In the genomic region with DNA sequence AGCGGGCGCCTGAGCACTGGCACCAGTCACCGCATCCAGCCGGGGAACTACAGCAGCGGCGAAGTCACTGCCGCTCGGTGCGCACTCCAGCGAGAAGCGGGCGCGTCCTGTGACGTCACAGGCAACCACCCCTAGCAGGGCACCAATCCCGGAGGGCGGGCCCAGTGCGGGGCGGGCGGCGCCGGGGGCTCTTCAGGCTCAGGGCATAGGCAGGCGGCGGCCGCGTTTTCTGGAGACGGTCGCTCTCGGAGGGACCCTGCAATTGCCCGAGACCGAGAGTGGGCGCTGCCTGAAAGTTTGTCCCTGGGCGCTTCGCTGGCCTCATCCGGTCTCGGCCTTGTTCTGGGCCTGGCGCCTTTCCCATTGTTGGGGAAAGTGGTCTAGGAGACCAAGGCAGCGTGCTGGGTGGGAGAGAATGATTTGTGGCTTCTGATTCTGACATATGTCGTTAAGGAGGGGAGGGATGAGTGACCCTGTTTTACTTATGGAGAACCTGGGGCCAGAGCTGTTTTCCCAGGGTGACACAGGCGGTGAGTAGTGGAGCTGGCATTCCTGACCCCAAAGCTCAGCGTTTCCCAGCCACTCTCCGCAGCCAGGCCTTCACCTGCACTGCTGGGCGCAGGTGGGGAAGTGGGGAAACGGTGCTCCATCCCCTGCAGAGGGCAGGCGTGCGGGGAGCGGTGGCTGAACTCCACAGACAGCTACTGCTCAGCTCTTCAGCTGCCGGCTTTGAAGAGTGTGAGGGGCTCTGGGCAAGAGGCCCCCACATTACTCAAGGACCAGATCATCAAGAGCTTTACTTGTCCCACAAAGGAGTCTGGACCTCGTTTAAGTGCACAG, we compare ENCODE assay signal across 8 cellular contexts. TPM values are rescaled to one million over a fixed set of nuclear protein-coding genes. Genes with fewer than 3 reads are reported as not detected.
A peak's percentile ranks its signal among the peaks of the same experiment; 100 is the strongest.
DNase-seq lines count a peak whose midpoint lies in the region; ATAC-seq and TF ChIP-seq lines count a peak whose summit lies in the region.
"Not testable (repeated sequence)": the region's sequence is repeated elsewhere in the genome, so short reads cannot be mapped to it uniquely, and the experiment has no call there.

A gene with protein sequence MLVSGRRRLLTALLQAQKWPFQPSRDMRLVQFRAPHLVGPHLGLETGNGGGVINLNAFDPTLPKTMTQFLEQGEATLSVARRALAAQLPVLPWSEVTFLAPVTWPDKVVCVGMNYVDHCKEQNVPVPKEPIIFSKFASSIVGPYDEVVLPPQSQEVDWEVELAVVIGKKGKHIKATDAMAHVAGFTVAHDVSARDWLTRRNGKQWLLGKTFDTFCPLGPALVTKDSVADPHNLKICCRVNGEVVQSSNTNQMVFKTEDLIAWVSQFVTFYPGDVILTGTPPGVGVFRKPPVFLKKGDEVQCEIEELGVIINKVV (minus strand): TSS at position 111 of the 840 bp plus-strand sequence. CDS start 3,176 bp downstream, outside the sequence.

- not testable (repeated sequence) for H3K36me3 ChIP-seq in cardiac muscle cell; testis (ENCODE audit: low read depth, missing control alignments)

- peak; percentile 71 for ATAC-seq in HG02840 (IDR thresholded peaks at IDR 0.05; ENCODE audit: low FRiP score, unreplicated experiment)
- peak; percentile 95 for ATAC-seq in activated naive CD8-positive, alpha-beta T cell treated with anti-CD3 and anti-CD28 coated beads, Interleukin-2, amount 50 U/mL, for 24 hours

- H3K36me3 Mint-ChIP-seq in activated naive CD8-positive, alpha-beta T cell treated with anti-CD3 and anti-CD28 coated beads, Interleukin-2, amount 50 U/mL, for 24 hours (ENCODE audit: low read depth): not testable (repeated sequence)

- H3K4me3 Mint-ChIP-seq in activated naive CD8-positive, alpha-beta T cell treated with anti-CD3 and anti-CD28 coated beads, Interleukin-2, amount 50 U/mL, for 24 hours: peak within 1 kb of the TSS; percentile 72

- not testable (repeated sequence) for H3K4me1 ChIP-seq in cardiac muscle cell (ENCODE audit: low read depth); testis

- TF ChIP-seq CTCF in GM12865 (IDR thresholded peaks at IDR 0.05; ENCODE audit: insufficient read depth, low read depth, low read length, missing control alignments); cardiac muscle cell (IDR thresholded peaks at IDR 0.05; ENCODE audit: low read depth, low read length); testis (IDR thresholded peaks at IDR 0.05): not testable (repeated sequence)

- DNase-seq in GM12865 (ENCODE audit: low read depth) (peak; percentile 76), NCI-H128 (lab: John Stamatoyannopoulos, UW; ENCODE audit: unreplicated experiment) (peak; percentile 23), cardiac muscle cell (ENCODE audit: low read depth in 1 of 2, low spot score in 1 of 2) (peak; percentile 74 to 90), posterior cingulate gyrus (peak; percentile 73 to 98 (median 86)), testis (peak; percentile 93)
- DNase-seq in activated naive CD8-positive, alpha-beta T cell treated with anti-CD3 and anti-CD28 coated beads, Interleukin-2, amount 50 U/mL, for 24 hours: peak; percentile 85

- not testable (repeated sequence) for H3K27me3 Mint-ChIP-seq in activated naive CD8-positive, alpha-beta T cell treated with anti-CD3 and anti-CD28 coated beads, Interleukin-2, amount 50 U/mL, for 24 hours

- not testable (repeated sequence) for TF ChIP-seq POLR2A in testis (IDR thresholded peaks at IDR 0.05)

- H3K4me3 ChIP-seq in GM12865 (ENCODE audit: low read depth, low read length) (peak within 1 kb of the TSS; percentile 39), cardiac muscle cell (peak within 1 kb of the TSS; percentile 19), testis (peak within 1 kb of the TSS; percentile 44 to 53)

- 8% methylated on average over 10 of the region's 48 CpGs; no CpG with 5 or more reads in 1 of the 2 donors for WGBS in testis, 2 donors

- H3K27ac ChIP-seq in cardiac muscle cell: not testable (repeated sequence)
- peak within 1 kb of the TSS in 1 of 2 donors; percentile 56 for H3K27ac ChIP-seq in testis

- not testable (repeated sequence) for H3K27me3 ChIP-seq in cardiac muscle cell, testis

- peaks cover 15% of the 10 kb centered on the region for H3K4me1 Mint-ChIP-seq in activated naive CD8-positive, alpha-beta T cell treated with anti-CD3 and anti-CD28 coated beads, Interleukin-2, amount 50 U/mL, for 24 hours

- intact Hi-C loops in T-helper 2 cell treated with Interferon-gamma antibody and Interleukin-4, amounts not matched to agents 100 ng/mL and 5 ng/mL, for 36 hours (cut with micrococcal nuclease); testis (cut with DNase I; ENCODE audit: low total_unique reads): not testable (repeated sequence)
- intact Hi-C loops in posterior cingulate gyrus (cut with DNase I): loop anchor here (10.0 kb wide), 1 partner anchor 230 kb away; no protein-coding TSS in a partner anchor

- not testable (repeated sequence) for H3K9me3 Mint-ChIP-seq in activated naive CD8-positive, alpha-beta T cell treated with anti-CD3 and anti-CD28 coated beads, Interleukin-2, amount 50 U/mL, for 24 hours

- not testable (repeated sequence) for H3K27ac Mint-ChIP-seq in activated naive CD8-positive, alpha-beta T cell treated with anti-CD3 and anti-CD28 coated beads, Interleukin-2, amount 50 U/mL, for 24 hours

- H3K9me3 ChIP-seq in cardiac muscle cell (ENCODE audit: low read depth); testis: not testable (repeated sequence)

RNA-seq across cellular contexts. Expression of the gene that starts here (rescaled TPM):
- 21.8 and 22.0 TPM in 2 replicates for total RNA-seq in T-helper 2 cell treated with Interferon-gamma antibody and Interleukin-4, amounts not matched to agents 100 ng/mL and 5 ng/mL, for 36 hours
- 43.7 and 45.2 TPM in 2 replicates for total RNA-seq in cardiac muscle cell
- 64.2 and 97.1 TPM in 2 replicates for polyA plus RNA-seq in cardiac muscle cell
- total RNA-seq in testis: 10 to 100 TPM; 37.2 to 55.8 TPM
- polyA plus RNA-seq in testis (ENCODE audit: insufficient read depth, low read depth, low replicate concordance): 87.0 TPM

Comparison
In these comparisons a context has a peak if more than half of its experiments do, and no peak if none do; other contexts are left out.
1. DNase-seq: peak in every context shown above with its lines; median percentile 93 in testis; 86 in posterior cingulate gyrus; 85 in activated naive CD8-positive, alpha-beta T cell treated with anti-CD3 and anti-CD28 coated beads, Interleukin-2, amount 50 U/mL, for 24 hours; 82 in cardiac muscle cell; 76 in GM12865; 23 in NCI-H128.